ENCODE assay signal across 27 cellular contexts in the genomic region with DNA sequence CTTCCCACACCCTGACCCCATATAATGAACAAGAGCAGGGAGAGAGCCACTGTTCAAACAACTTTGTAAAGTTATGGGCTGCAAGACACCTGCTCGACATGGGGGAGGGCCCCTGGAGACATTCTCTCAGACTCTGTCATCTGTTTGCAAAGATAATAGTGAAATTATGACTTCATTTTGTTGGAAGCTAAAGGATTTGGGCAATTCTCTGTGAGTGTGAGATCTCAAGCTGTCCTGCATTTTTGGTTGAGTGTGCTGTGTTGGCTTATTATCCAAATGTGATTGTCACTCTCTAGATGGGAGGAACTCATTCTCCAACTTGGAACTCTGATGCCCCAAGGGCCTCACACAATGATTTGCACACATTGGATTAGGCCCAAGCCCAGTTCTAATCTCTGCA.
A peak's percentile ranks its signal among the peaks of the same experiment; 100 is the strongest.
DNase-seq lines count a peak whose midpoint lies in the region; ATAC-seq and TF ChIP-seq lines count a peak whose summit lies in the region.
"Had no signal": no experiment of that assay in that cellular context is flagged by ENCODE, and none has a peak within 500 bp of the region (broad histone marks: within the 10 kb centered on the region; RNA-seq: fewer than 3 reads in every experiment).

No MANE protein-coding gene starts in this region.

- no peaks in the 10 kb centered on the region for H3K27me3 Mint-ChIP-seq in chondrocyte (ENCODE audit: low read depth)
- peaks cover 3% of the 10 kb centered on the region for H3K27me3 Mint-ChIP-seq in activated T-helper 17 cell treated with anti-CD3 and anti-CD28 coated beads, Interleukin-2, amount 50 U/mL, for 72 hours
- H3K27me3 Mint-ChIP-seq: activated naive CD8-positive, alpha-beta T cell treated with anti-CD3 and anti-CD28 coated beads, Interleukin-2, amount 10 ng/mL, durations not matched to agents 7 days and 5 days; IgD-negative memory B cell had no signal

- TF ChIP-seq CTCF in IMR-90 (conservative IDR thresholded peaks at IDR 0.05; ENCODE audit: low read depth, low read length) (no peak), chondrocyte (IDR thresholded peaks at IDR 0.05) (no peak), body of pancreas (IDR thresholded peaks at IDR 0.05) (no peak)

- peak overlapping the region; percentile 38; the same call in 1 of the 2 replicates for H4K91ac ChIP-seq in IMR-90 (ENCODE audit: insufficient read depth, low read depth, low read length)
- H4K91ac ChIP-seq in trophoblast cell (ENCODE audit: low read depth, low read length): no peak overlapping the region

- H3K36me3 ChIP-seq in IMR-90 (ENCODE audit: control insufficient read depth, insufficient read depth, low read length) (no peaks in the 10 kb centered on the region), trophoblast cell (ENCODE audit: control insufficient read depth in 1 of 2, insufficient read depth in 2 of 2, low read length in 2 of 2) (no peaks in the 10 kb centered on the region), body of pancreas (replicated peaks in 1 of 2; ENCODE audit: insufficient read depth in 1 of 2, low read depth in 2 of 2) (no peaks in the 10 kb centered on the region)
- H3K36me3 ChIP-seq: ascending aorta, esophagus squamous epithelium, gastroesophageal sphincter, ovary had no signal

- no peaks in the 10 kb centered on the region for H3K9me3 ChIP-seq in IMR-90 (ENCODE audit: control insufficient read depth, insufficient read depth, low read length)
- no peaks in the 10 kb centered on the region for H3K9me3 ChIP-seq in trophoblast cell (ENCODE audit: insufficient read depth, low read depth, low read length)
- H3K9me3 ChIP-seq in body of pancreas: no peaks in the 10 kb centered on the region
- H3K9me3 ChIP-seq: ascending aorta, esophagus squamous epithelium, gastroesophageal sphincter, ovary had no signal

- H3K4ac ChIP-seq in IMR-90 (ENCODE audit: low read depth, low read length) (peak overlapping the region; percentile 31; the same call in 1 of the 2 replicates), trophoblast cell (ENCODE audit: low read depth, low read length) (no peak overlapping the region)

- H3K27me3 ChIP-seq in IMR-90 (ENCODE audit: control insufficient read depth, insufficient read depth, low read length): no peaks in the 10 kb centered on the region
- H3K27me3 ChIP-seq in trophoblast cell (ENCODE audit: insufficient read depth, low read length): no peaks in the 10 kb centered on the region
- H3K27me3 ChIP-seq in body of pancreas: no peaks in the 10 kb centered on the region
- H3K27me3 ChIP-seq: ascending aorta, esophagus squamous epithelium, gastroesophageal sphincter, hepatocyte, ovary had no signal

- peak overlapping the region; percentile 17; the same call in 1 of the 2 replicates for H3K14ac ChIP-seq in IMR-90 (replicated peaks; ENCODE audit: low read depth, low read length)
- H3K14ac ChIP-seq in trophoblast cell (ENCODE audit: low read length): no peak overlapping the region

- H3K79me2 ChIP-seq in trophoblast cell (ENCODE audit: control insufficient read depth, insufficient read depth, low read length, poor library complexity): no peaks in the 10 kb centered on the region
- H3K79me2 ChIP-seq: hepatocyte had no signal

- in situ Hi-C loops in IMR-90 (cut with MboI; ENCODE audit: low sequenced_read_pairs): no loop called here

- peak overlapping the region; percentile 39 for H2BK20ac ChIP-seq in IMR-90 (ENCODE audit: low read depth, low read length)

- POLR2A ChIA-PET in IMR-90 (lab: Charles Lee; ENCODE audit: unreplicated experiment): no interaction called here

- no peak overlapping the region for H2AK9ac ChIP-seq in IMR-90 (replicated peaks; ENCODE audit: low read depth, low read length, poor library complexity)

- H3K4me2 ChIP-seq in IMR-90 (ENCODE audit: low read depth, low read length) (no peak overlapping the region), trophoblast cell (ENCODE audit: low read length) (no peak overlapping the region)
- H3K4me2 ChIP-seq: hepatocyte had no signal

- no TSS peak for BruUV-seq in IMR-90 (replicated peaks; lab: Mats Ljungman, UMichigan)

- H3K27ac Mint-ChIP-seq in chondrocyte (ENCODE audit: unreplicated experiment): peak overlapping the region; percentile 85
- no peak overlapping the region for H3K27ac Mint-ChIP-seq in activated T-helper 17 cell treated with anti-CD3 and anti-CD28 coated beads, Interleukin-2, amount 50 U/mL, for 72 hours
- H3K27ac Mint-ChIP-seq: activated naive CD8-positive, alpha-beta T cell treated with anti-CD3 and anti-CD28 coated beads, Interleukin-2, amount 10 ng/mL, durations not matched to agents 7 days and 5 days; CD4-positive, CD25-positive, alpha-beta regulatory T cell; nephron progenitor cell; stimulated activated effector memory CD8-positive, alpha-beta T cell treated with anti-CD3 and anti-CD28 coated beads, Interleukin-12 subunit alpha, Interleukin-12 subunit beta, amount 100 ng/mL, for 72 hours; type B pancreatic cell had no signal

- H2BK120ac ChIP-seq in IMR-90 (ENCODE audit: low read depth, low read length): peak overlapping the region; percentile 70
- no peak overlapping the region for H2BK120ac ChIP-seq in trophoblast cell (ENCODE audit: insufficient read depth, low read length, poor library complexity)

- H2BK15ac ChIP-seq in IMR-90 (ENCODE audit: low read depth, low read length): peak overlapping the region; percentile 26; the same call in 1 of the 3 replicates

- peaks cover 9% of the 10 kb centered on the region for H3K9me1 ChIP-seq in IMR-90 (ENCODE audit: insufficient read depth, low read length)

- dilution Hi-C loops in IMR-90 (cut with HindIII; ENCODE audit: low sequenced_read_pairs, unreplicated experiment): no loop called here

- no peak for TF ChIP-seq RAD21 in IMR-90 (IDR thresholded peaks at IDR 0.05; ENCODE audit: low read length)

- H3K4me3 Mint-ChIP-seq in chondrocyte (ENCODE audit: unreplicated experiment): peak overlapping the region; percentile 50
- H3K4me3 Mint-ChIP-seq in activated T-helper 17 cell treated with anti-CD3 and anti-CD28 coated beads, Interleukin-2, amount 50 U/mL, for 72 hours: no peak overlapping the region
- H3K4me3 Mint-ChIP-seq: activated naive CD8-positive, alpha-beta T cell treated with anti-CD3 and anti-CD28 coated beads, Interleukin-2, amount 10 ng/mL, durations not matched to agents 7 days and 5 days; CD4-positive, CD25-positive, alpha-beta regulatory T cell; IgD-negative memory B cell; nephron progenitor cell; stimulated activated effector memory CD8-positive, alpha-beta T cell treated with anti-CD3 and anti-CD28 coated beads, Interleukin-12 subunit alpha, Interleukin-12 subunit beta, amount 100 ng/mL, for 72 hours; type B pancreatic cell had no signal

- H3K4me1 Mint-ChIP-seq in chondrocyte (ENCODE audit: low read depth): peaks cover 52% of the 10 kb centered on the region
- no peaks in the 10 kb centered on the region for H3K4me1 Mint-ChIP-seq in activated T-helper 17 cell treated with anti-CD3 and anti-CD28 coated beads, Interleukin-2, amount 50 U/mL, for 72 hours
- H3K4me1 Mint-ChIP-seq: activated naive CD8-positive, alpha-beta T cell treated with anti-CD3 and anti-CD28 coated beads, Interleukin-2, amount 10 ng/mL, durations not matched to agents 7 days and 5 days; CD4-positive, CD25-positive, alpha-beta regulatory T cell; IgD-negative memory B cell; nephron progenitor cell; stimulated activated effector memory CD8-positive, alpha-beta T cell treated with anti-CD3 and anti-CD28 coated beads, Interleukin-12 subunit alpha, Interleukin-12 subunit beta, amount 100 ng/mL, for 72 hours had no signal

- peak overlapping the region; percentile 22; the same call in 1 of the 2 replicates for H3K18ac ChIP-seq in IMR-90 (ENCODE audit: low read depth, low read length)
- H3K18ac ChIP-seq in trophoblast cell (ENCODE audit: low read length): no peak overlapping the region

- intact Hi-C loops in IMR-90 (cut with micrococcal nuclease) (no loop called here), body of pancreas (cut with DNase I) (no loop called here)

- no peak overlapping the region for H4K5ac ChIP-seq in IMR-90 (ENCODE audit: low read depth, low read length)

- H4K20me1 ChIP-seq in IMR-90 (ENCODE audit: insufficient read depth, low read length): no peaks in the 10 kb centered on the region

- H3K9ac ChIP-seq in IMR-90 (ENCODE audit: low read depth, low read length) (no peak overlapping the region), trophoblast cell (ENCODE audit: low read length) (no peak overlapping the region)

- no peak overlapping the region for H2BK12ac ChIP-seq in trophoblast cell (ENCODE audit: low read length)

- no peak overlapping the region for H4K12ac ChIP-seq in trophoblast cell (ENCODE audit: low read depth, low read length)

- peaks cover 0 to 20% of the 10 kb centered on the region in 2 experiments; a peak in 2 of 4 replicates for H3K79me1 ChIP-seq in IMR-90 (ENCODE audit: low read depth in 1 of 2, low read length in 2 of 2)
- H3K79me1 ChIP-seq in trophoblast cell (ENCODE audit: low read length): no peaks in the 10 kb centered on the region

- H3K4me1 ChIP-seq in IMR-90 (ENCODE audit: control insufficient read depth, insufficient read depth, low read length) (peaks cover 11% of the 10 kb centered on the region), trophoblast cell (ENCODE audit: control insufficient read depth in 1 of 2, insufficient read depth in 2 of 2, low read length in 2 of 2) (no peaks in the 10 kb centered on the region), body of pancreas (no peaks in the 10 kb centered on the region)
- H3K4me1 ChIP-seq: ascending aorta, esophagus squamous epithelium, gastroesophageal sphincter had no signal

- ATAC-seq in IMR-90 (ENCODE audit: low read depth): peak; percentile 74
- ATAC-seq in body of pancreas: no peak
- ATAC-seq in activated T-helper 17 cell treated with anti-CD3 and anti-CD28 coated beads, Interleukin-2, amount 50 U/mL, for 72 hours (replicated peaks): no peak
- no peak for ATAC-seq in HG02852 (IDR thresholded peaks at IDR 0.05; ENCODE audit: unreplicated experiment)
- ATAC-seq: gastroesophageal sphincter; HCT116; stimulated activated effector memory CD8-positive, alpha-beta T cell treated with anti-CD3 and anti-CD28 coated beads, Interleukin-12 subunit alpha, Interleukin-12 subunit beta, amount 100 ng/mL, for 72 hours had no signal

- H3K56ac ChIP-seq in IMR-90 (ENCODE audit: extremely low read depth, insufficient read depth, low read length): 0 out of 2 replicates have a peak overlapping the region, but pooled peaks have one; percentile 34

- CTCF ChIA-PET in IMR-90 (lab: Yijun Ruan, JAX): no interaction called here

- H3K4me3 ChIP-seq in IMR-90 (ENCODE audit: insufficient read depth, low read depth, low read length): no peak overlapping the region
- H3K4me3 ChIP-seq in trophoblast cell (ENCODE audit: low read depth, low read length): no peak overlapping the region
- no peak overlapping the region for H3K4me3 ChIP-seq in body of pancreas
- H3K4me3 ChIP-seq: ascending aorta, dorsolateral prefrontal cortex, esophagus squamous epithelium, gastroesophageal sphincter, hepatocyte, ovary had no signal

- WGBS in IMR-90 (ENCODE audit: extremely low coverage in 2 of 2, insufficient read length in 1 of 2), 2 experiments: no CpG with 5 or more reads among the region's 1 CpG
- WGBS in trophoblast cell (ENCODE audit: extremely low coverage, insufficient coverage, insufficient read length): no CpG with 5 or more reads among the region's 1 CpG
- WGBS in body of pancreas, 2 donors: 9 to 27% methylated on average over 1 of the region's 1 CpG

- DNase-seq in Daoy (ENCODE audit: low read depth) (peak; percentile 50), IMR-90 (peak; percentile 58), chondrocyte (ENCODE audit: low spot score) (no peak), trophoblast cell (peak; percentile 5 to 49), body of pancreas (no peak)
- DNase-seq: activated CD4-positive, alpha-beta T cell treated with anti-CD3 and anti-CD28 coated beads for 48 hours; activated naive CD8-positive, alpha-beta T cell treated with anti-CD3 and anti-CD28 coated beads, Interleukin-2, amount 10 ng/mL, durations not matched to agents 7 days and 5 days; activated T-cell treated with anti-CD3 and anti-CD28 coated beads for 4 hours; CD4-positive, CD25-positive, alpha-beta regulatory T cell; dorsolateral prefrontal cortex; esophagus squamous epithelium; mammary epithelial cell; NCI-H1048; NCI-H2107; NCI-H446; NCI-H748 treated with DMSO at 0.1 percent for 48 hours; nephron progenitor cell; ovary had no signal

- no peak for TF ChIP-seq POLR2A in IMR-90 (IDR thresholded peaks at IDR 0.05; ENCODE audit: low read depth, low read length)
- TF ChIP-seq POLR2A in body of pancreas (IDR thresholded peaks at IDR 0.05): no peak

- peaks cover 2% of the 10 kb centered on the region for H3K9me3 Mint-ChIP-seq in chondrocyte (ENCODE audit: low read depth)
- H3K9me3 Mint-ChIP-seq in activated T-helper 17 cell treated with anti-CD3 and anti-CD28 coated beads, Interleukin-2, amount 50 U/mL, for 72 hours: no peaks in the 10 kb centered on the region
- H3K9me3 Mint-ChIP-seq: activated naive CD8-positive, alpha-beta T cell treated with anti-CD3 and anti-CD28 coated beads, Interleukin-2, amount 10 ng/mL, durations not matched to agents 7 days and 5 days; nephron progenitor cell; stimulated activated effector memory CD8-positive, alpha-beta T cell treated with anti-CD3 and anti-CD28 coated beads, Interleukin-12 subunit alpha, Interleukin-12 subunit beta, amount 100 ng/mL, for 72 hours had no signal

- no peak overlapping the region for H2AFZ ChIP-seq in IMR-90 (replicated peaks; ENCODE audit: low read length, poor library complexity)
- H2AFZ ChIP-seq in trophoblast cell (ENCODE audit: insufficient read depth, low read length, poor library complexity): no peak overlapping the region
- H2AFZ ChIP-seq: hepatocyte had no signal

- H2AK5ac ChIP-seq in IMR-90 (ENCODE audit: low read depth, low read length) (no peak overlapping the region), trophoblast cell (ENCODE audit: low read length) (no peak overlapping the region)

- H4K8ac ChIP-seq in IMR-90 (ENCODE audit: low read depth in 2 of 2, low read length in 2 of 2) (peak overlapping the region in 1 of 2 experiments; percentile 34; a peak in 1 of 4 replicates), trophoblast cell (ENCODE audit: low read depth, low read length) (no peak overlapping the region)

- peaks cover 2% of the 10 kb centered on the region for H3K36me3 Mint-ChIP-seq in chondrocyte (ENCODE audit: low read depth)
- no peaks in the 10 kb centered on the region for H3K36me3 Mint-ChIP-seq in activated T-helper 17 cell treated with anti-CD3 and anti-CD28 coated beads, Interleukin-2, amount 50 U/mL, for 72 hours (ENCODE audit: low read depth)
- H3K36me3 Mint-ChIP-seq: activated naive CD8-positive, alpha-beta T cell treated with anti-CD3 and anti-CD28 coated beads, Interleukin-2, amount 10 ng/mL, durations not matched to agents 7 days and 5 days; CD4-positive, CD25-positive, alpha-beta regulatory T cell; IgD-negative memory B cell; stimulated activated effector memory CD8-positive, alpha-beta T cell treated with anti-CD3 and anti-CD28 coated beads, Interleukin-12 subunit alpha, Interleukin-12 subunit beta, amount 100 ng/mL, for 72 hours; type B pancreatic cell had no signal

- H2BK5ac ChIP-seq in IMR-90 (ENCODE audit: low read depth, low read length, poor library complexity, severe bottlenecking): no peak overlapping the region
- no peak overlapping the region for H2BK5ac ChIP-seq in trophoblast cell (ENCODE audit: low read depth, low read length, poor library complexity)

- H3K23ac ChIP-seq in IMR-90 (ENCODE audit: low read depth, low read length) (peak overlapping the region; percentile 40; the same call in 1 of the 2 replicates), trophoblast cell (ENCODE audit: low read length) (no peak overlapping the region)

- H3K27ac ChIP-seq in IMR-90 (ENCODE audit: insufficient read depth, low read length): no peak overlapping the region
- no peak overlapping the region for H3K27ac ChIP-seq in trophoblast cell (ENCODE audit: low read depth, low read length)
- no peak overlapping the region for H3K27ac ChIP-seq in body of pancreas
- H3K27ac ChIP-seq: ascending aorta, dorsolateral prefrontal cortex, esophagus squamous epithelium, gastroesophageal sphincter, hepatocyte, ovary had no signal

Comparison
In these comparisons a context has a peak if more than half of its experiments do, and no peak if none do; other contexts are left out.
1. DNase-seq: peak in Daoy (single experiment), IMR-90 (single experiment) and trophoblast cell (2 of 2); none in chondrocyte (single experiment) and body of pancreas (0 of 4).